1 cellular context compared by ENCODE assay signal in the genomic region with DNA sequence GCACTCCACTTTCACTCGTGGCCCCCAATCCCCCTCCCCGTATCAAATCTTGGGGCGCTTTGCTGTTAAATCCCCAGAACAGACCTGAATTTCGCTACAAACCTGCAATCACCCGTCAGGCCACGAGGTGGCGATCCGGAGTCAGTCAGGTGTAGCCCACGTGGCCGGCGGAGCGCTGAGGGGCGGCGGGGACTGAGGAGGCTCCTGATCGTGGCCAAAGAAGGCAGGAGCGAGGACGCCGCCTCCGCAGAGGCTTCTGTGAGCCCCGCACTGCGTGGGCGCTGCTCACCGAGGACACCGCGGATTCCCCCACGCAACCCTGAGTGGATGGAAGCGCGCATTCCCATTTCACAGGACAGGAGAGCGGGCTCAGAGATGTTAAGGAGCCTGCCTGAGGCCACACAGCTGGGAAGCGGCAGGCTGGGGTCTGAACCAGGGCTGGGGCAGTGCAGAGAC.
TF ChIP-seq lines count a peak whose summit lies in the region.

No MANE protein-coding gene starts in this region.

TF ChIP-seq in HEK293, 187 proteins besides CTCF, POLR2A, EP300 and RAD21 (continued from another document and continues in another):
- TF ChIP-seq, protein P1, sequence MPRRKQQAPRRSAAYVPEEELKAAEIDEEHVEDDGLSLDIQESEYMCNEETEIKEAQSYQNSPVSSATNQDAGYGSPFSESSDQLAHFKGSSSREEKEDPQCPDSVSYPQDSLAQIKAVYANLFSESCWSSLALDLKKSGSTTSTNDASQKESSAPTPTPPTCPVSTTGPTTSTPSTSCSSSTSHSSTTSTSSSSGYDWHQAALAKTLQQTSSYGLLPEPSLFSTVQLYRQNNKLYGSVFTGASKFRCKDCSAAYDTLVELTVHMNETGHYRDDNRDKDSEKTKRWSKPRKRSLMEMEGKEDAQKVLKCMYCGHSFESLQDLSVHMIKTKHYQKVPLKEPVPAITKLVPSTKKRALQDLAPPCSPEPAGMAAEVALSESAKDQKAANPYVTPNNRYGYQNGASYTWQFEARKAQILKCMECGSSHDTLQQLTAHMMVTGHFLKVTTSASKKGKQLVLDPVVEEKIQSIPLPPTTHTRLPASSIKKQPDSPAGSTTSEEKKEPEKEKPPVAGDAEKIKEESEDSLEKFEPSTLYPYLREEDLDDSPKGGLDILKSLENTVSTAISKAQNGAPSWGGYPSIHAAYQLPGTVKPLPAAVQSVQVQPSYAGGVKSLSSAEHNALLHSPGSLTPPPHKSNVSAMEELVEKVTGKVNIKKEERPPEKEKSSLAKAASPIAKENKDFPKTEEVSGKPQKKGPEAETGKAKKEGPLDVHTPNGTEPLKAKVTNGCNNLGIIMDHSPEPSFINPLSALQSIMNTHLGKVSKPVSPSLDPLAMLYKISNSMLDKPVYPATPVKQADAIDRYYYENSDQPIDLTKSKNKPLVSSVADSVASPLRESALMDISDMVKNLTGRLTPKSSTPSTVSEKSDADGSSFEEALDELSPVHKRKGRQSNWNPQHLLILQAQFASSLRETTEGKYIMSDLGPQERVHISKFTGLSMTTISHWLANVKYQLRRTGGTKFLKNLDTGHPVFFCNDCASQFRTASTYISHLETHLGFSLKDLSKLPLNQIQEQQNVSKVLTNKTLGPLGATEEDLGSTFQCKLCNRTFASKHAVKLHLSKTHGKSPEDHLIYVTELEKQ (tag by site-specific recombination; IDR thresholded peaks at IDR 0.05; ENCODE audit: borderline replicate concordance), result no peak
- TF ChIP-seq ZNF24 (tag by site-specific recombination; IDR thresholded peaks at IDR 0.05), result no peak
- TF ChIP-seq ZNF274 (IDR thresholded peaks at IDR 0.05; ENCODE audit: low read length), result no peak
- TF ChIP-seq ZNF274 (tag by site-specific recombination; IDR thresholded peaks at IDR 0.05; ENCODE audit: borderline replicate concordance), result no peak
- TF ChIP-seq SCRT2 (tag by site-specific recombination; IDR thresholded peaks at IDR 0.05), result no peak
- TF ChIP-seq ZFHX2 (tag by site-specific recombination; conservative IDR thresholded peaks at IDR 0.05), result peak; percentile 88
- TF ChIP-seq ZNF660 (tag by site-specific recombination; IDR thresholded peaks at IDR 0.05), result no peak
- TF ChIP-seq EGR2 (tag by site-specific recombination; IDR thresholded peaks at IDR 0.05; ENCODE audit: low read depth), result peak; percentile 81
- TF ChIP-seq, protein P2, sequence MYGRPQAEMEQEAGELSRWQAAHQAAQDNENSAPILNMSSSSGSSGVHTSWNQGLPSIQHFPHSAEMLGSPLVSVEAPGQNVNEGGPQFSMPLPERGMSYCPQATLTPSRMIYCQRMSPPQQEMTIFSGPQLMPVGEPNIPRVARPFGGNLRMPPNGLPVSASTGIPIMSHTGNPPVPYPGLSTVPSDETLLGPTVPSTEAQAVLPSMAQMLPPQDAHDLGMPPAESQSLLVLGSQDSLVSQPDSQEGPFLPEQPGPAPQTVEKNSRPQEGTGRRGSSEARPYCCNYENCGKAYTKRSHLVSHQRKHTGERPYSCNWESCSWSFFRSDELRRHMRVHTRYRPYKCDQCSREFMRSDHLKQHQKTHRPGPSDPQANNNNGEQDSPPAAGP (tag by site-specific recombination; IDR thresholded peaks at IDR 0.05), result 0 out of 2 replicates have a peak, but pooled peaks have one; percentile 18
- no peak for TF ChIP-seq KLF1 (tag by site-specific recombination; IDR thresholded peaks at IDR 0.05)
- TF ChIP-seq ZNF23 (tag by site-specific recombination; IDR thresholded peaks at IDR 0.05; ENCODE audit: borderline replicate concordance), result no peak
- no peak for TF ChIP-seq GLI4 (tag by site-specific recombination; IDR thresholded peaks at IDR 0.05)
- TF ChIP-seq ZSCAN30 (tag by site-specific recombination; IDR thresholded peaks at IDR 0.05), result peak; percentile 59; the same call in 1 of the 2 replicates
- TF ChIP-seq ZNF302 (tag by site-specific recombination; IDR thresholded peaks at IDR 0.05; ENCODE audit: low read depth), result no peak
- no peak for TF ChIP-seq ZNF664 (tag by site-specific recombination; IDR thresholded peaks at IDR 0.05)
- TF ChIP-seq, protein P3, sequence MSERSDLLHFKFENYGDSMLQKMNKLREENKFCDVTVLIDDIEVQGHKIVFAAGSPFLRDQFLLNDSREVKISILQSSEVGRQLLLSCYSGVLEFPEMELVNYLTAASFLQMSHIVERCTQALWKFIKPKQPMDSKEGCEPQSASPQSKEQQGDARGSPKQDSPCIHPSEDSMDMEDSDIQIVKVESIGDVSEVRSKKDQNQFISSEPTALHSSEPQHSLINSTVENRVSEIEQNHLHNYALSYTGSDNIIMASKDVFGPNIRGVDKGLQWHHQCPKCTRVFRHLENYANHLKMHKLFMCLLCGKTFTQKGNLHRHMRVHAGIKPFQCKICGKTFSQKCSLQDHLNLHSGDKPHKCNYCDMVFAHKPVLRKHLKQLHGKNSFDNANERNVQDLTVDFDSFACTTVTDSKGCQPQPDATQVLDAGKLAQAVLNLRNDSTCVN (tag by site-specific recombination; optimal IDR thresholded peaks at IDR 0.05), result peak; percentile 30
- no peak for TF ChIP-seq ZNF426 (tag by site-specific recombination; IDR thresholded peaks at IDR 0.05)
- no peak for TF ChIP-seq ZNF214 (tag by site-specific recombination; IDR thresholded peaks at IDR 0.05; ENCODE audit: borderline replicate concordance)
- TF ChIP-seq, protein P4, sequence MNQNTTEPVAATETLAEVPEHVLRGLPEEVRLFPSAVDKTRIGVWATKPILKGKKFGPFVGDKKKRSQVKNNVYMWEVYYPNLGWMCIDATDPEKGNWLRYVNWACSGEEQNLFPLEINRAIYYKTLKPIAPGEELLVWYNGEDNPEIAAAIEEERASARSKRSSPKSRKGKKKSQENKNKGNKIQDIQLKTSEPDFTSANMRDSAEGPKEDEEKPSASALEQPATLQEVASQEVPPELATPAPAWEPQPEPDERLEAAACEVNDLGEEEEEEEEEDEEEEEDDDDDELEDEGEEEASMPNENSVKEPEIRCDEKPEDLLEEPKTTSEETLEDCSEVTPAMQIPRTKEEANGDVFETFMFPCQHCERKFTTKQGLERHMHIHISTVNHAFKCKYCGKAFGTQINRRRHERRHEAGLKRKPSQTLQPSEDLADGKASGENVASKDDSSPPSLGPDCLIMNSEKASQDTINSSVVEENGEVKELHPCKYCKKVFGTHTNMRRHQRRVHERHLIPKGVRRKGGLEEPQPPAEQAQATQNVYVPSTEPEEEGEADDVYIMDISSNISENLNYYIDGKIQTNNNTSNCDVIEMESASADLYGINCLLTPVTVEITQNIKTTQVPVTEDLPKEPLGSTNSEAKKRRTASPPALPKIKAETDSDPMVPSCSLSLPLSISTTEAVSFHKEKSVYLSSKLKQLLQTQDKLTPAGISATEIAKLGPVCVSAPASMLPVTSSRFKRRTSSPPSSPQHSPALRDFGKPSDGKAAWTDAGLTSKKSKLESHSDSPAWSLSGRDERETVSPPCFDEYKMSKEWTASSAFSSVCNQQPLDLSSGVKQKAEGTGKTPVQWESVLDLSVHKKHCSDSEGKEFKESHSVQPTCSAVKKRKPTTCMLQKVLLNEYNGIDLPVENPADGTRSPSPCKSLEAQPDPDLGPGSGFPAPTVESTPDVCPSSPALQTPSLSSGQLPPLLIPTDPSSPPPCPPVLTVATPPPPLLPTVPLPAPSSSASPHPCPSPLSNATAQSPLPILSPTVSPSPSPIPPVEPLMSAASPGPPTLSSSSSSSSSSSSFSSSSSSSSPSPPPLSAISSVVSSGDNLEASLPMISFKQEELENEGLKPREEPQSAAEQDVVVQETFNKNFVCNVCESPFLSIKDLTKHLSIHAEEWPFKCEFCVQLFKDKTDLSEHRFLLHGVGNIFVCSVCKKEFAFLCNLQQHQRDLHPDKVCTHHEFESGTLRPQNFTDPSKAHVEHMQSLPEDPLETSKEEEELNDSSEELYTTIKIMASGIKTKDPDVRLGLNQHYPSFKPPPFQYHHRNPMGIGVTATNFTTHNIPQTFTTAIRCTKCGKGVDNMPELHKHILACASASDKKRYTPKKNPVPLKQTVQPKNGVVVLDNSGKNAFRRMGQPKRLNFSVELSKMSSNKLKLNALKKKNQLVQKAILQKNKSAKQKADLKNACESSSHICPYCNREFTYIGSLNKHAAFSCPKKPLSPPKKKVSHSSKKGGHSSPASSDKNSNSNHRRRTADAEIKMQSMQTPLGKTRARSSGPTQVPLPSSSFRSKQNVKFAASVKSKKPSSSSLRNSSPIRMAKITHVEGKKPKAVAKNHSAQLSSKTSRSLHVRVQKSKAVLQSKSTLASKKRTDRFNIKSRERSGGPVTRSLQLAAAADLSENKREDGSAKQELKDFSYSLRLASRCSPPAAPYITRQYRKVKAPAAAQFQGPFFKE (tag by site-specific recombination; IDR thresholded peaks at IDR 0.05; ENCODE audit: borderline replicate concordance), result no peak
- TF ChIP-seq ZFP3 (tag by site-specific recombination; IDR thresholded peaks at IDR 0.05; ENCODE audit: low read depth), result no peak
- TF ChIP-seq, protein P5, sequence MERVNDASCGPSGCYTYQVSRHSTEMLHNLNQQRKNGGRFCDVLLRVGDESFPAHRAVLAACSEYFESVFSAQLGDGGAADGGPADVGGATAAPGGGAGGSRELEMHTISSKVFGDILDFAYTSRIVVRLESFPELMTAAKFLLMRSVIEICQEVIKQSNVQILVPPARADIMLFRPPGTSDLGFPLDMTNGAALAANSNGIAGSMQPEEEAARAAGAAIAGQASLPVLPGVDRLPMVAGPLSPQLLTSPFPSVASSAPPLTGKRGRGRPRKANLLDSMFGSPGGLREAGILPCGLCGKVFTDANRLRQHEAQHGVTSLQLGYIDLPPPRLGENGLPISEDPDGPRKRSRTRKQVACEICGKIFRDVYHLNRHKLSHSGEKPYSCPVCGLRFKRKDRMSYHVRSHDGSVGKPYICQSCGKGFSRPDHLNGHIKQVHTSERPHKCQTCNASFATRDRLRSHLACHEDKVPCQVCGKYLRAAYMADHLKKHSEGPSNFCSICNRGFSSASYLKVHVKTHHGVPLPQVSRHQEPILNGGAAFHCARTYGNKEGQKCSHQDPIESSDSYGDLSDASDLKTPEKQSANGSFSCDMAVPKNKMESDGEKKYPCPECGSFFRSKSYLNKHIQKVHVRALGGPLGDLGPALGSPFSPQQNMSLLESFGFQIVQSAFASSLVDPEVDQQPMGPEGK (tag by site-specific recombination; IDR thresholded peaks at IDR 0.05), result peak; percentile 17; the same call in 1 of the 2 replicates
- TF ChIP-seq, protein P6, sequence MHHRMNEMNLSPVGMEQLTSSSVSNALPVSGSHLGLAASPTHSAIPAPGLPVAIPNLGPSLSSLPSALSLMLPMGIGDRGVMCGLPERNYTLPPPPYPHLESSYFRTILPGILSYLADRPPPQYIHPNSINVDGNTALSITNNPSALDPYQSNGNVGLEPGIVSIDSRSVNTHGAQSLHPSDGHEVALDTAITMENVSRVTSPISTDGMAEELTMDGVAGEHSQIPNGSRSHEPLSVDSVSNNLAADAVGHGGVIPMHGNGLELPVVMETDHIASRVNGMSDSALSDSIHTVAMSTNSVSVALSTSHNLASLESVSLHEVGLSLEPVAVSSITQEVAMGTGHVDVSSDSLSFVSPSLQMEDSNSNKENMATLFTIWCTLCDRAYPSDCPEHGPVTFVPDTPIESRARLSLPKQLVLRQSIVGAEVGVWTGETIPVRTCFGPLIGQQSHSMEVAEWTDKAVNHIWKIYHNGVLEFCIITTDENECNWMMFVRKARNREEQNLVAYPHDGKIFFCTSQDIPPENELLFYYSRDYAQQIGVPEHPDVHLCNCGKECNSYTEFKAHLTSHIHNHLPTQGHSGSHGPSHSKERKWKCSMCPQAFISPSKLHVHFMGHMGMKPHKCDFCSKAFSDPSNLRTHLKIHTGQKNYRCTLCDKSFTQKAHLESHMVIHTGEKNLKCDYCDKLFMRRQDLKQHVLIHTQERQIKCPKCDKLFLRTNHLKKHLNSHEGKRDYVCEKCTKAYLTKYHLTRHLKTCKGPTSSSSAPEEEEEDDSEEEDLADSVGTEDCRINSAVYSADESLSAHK (tag by site-specific recombination; IDR thresholded peaks at IDR 0.05), result no peak
- no peak for TF ChIP-seq SP7 (tag by site-specific recombination; IDR thresholded peaks at IDR 0.05)
- TF ChIP-seq, protein P7, sequence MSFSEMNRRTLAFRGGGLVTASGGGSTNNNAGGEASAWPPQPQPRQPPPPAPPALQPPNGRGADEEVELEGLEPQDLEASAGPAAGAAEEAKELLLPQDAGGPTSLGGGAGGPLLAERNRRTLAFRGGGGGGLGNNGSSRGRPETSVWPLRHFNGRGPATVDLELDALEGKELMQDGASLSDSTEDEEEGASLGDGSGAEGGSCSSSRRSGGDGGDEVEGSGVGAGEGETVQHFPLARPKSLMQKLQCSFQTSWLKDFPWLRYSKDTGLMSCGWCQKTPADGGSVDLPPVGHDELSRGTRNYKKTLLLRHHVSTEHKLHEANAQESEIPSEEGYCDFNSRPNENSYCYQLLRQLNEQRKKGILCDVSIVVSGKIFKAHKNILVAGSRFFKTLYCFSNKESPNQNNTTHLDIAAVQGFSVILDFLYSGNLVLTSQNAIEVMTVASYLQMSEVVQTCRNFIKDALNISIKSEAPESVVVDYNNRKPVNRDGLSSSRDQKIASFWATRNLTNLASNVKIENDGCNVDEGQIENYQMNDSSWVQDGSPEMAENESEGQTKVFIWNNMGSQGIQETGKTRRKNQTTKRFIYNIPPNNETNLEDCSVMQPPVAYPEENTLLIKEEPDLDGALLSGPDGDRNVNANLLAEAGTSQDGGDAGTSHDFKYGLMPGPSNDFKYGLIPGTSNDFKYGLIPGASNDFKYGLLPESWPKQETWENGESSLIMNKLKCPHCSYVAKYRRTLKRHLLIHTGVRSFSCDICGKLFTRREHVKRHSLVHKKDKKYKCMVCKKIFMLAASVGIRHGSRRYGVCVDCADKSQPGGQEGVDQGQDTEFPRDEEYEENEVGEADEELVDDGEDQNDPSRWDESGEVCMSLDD (tag by site-specific recombination; IDR thresholded peaks at IDR 0.05), result no peak
- TF ChIP-seq, protein P8, sequence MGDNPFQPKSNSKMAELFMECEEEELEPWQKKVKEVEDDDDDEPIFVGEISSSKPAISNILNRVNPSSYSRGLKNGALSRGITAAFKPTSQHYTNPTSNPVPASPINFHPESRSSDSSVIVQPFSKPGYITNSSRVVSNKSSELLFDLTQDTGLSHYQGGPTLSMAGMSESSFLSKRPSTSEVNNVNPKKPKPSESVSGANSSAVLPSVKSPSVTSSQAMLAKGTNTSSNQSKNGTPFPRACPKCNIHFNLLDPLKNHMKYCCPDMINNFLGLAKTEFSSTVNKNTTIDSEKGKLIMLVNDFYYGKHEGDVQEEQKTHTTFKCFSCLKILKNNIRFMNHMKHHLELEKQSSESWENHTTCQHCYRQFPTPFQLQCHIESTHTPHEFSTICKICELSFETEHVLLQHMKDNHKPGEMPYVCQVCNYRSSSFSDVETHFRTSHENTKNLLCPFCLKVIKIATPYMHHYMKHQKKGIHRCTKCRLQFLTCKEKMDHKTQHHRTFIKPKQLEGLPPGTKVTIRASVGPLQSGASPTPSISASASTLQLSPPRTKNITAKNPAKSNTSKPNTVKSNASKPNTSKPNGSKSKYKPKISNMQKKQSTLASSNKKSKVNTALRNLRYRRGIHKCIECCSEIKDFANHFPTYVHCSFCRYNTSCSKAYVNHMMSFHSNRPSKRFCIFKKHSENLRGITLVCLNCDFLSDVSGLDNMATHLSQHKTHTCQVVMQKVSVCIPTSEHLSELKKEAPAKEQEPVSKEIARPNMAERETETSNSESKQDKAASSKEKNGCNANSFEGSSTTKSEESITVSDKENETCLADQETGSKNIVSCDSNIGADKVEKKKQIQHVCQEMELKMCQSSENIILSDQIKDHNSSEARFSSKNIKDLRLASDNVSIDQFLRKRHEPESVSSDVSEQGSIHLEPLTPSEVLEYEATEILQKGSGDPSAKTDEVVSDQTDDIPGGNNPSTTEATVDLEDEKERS (tag by site-specific recombination; IDR thresholded peaks at IDR 0.05), result 0 out of 2 replicates have a peak, but pooled peaks have one; percentile 26
- TF ChIP-seq RBAK (tag by site-specific recombination; IDR thresholded peaks at IDR 0.05), result no peak
- no peak for TF ChIP-seq ZNF292 (tag by site-specific recombination; IDR thresholded peaks at IDR 0.05; ENCODE audit: borderline replicate concordance, low read depth)
- TF ChIP-seq ZNF585B (tag by site-specific recombination; IDR thresholded peaks at IDR 0.05), result no peak
